ENCODE assay signal across 16 cellular contexts in the genomic region with DNA sequence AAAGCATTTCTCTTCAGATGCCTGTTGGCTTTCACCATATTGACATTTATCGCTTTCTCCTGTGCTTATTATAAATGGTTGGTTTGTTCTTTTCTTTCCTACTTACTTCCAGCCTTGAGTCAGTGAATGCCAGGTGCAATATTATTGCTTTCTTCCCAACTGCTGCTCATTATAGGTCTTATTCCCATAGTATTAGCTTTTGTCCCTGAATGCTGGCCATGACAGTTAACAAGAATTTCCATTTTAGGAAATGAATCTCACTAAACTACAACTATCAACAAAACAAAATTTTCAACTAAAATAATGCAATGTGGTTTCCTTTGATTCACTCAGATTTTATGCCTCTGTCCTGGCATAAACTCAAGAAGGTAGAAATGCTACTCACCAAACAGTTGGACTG.
"Had no signal": no experiment of that assay in that cellular context is flagged by ENCODE, and none has a peak within 500 bp of the region (broad histone marks: within the 10 kb centered on the region; RNA-seq: fewer than 3 reads in every experiment).

No MANE protein-coding gene starts in this region.

- H3K27ac ChIP-seq: ovary, psoas muscle, skin epidermis, thoracic aorta, tibial nerve, upper lobe of right lung, uterus had no signal

- H3K4me3 ChIP-seq: lung, ovary, psoas muscle, skin epidermis, thoracic aorta, tibial nerve, upper lobe of right lung, uterus had no signal

- FAIRE-seq: frontal cortex, kidney had no signal

- DNase-seq: effector CD4-positive, alpha-beta T cell; kidney; natural killer cell; occipital lobe; ovary; psoas muscle; stimulated activated CD4-positive, alpha-beta T cell treated with anti-CD3 and anti-CD28 coated beads, Interleukin-2, amount 100 ng/mL, for 48 hours; stimulated activated naive B cell treated with anti-CD40 and anti-IgM and Interleukin-4, amounts not matched to agents 10 μg/mL and 1 μg/mL and 100 μg/mL, for 72 hours; upper lobe of right lung; uterus had no signal

- H3K27me3 ChIP-seq: dorsolateral prefrontal cortex, ovary, tibial nerve, upper lobe of right lung, uterus had no signal

- H3K4me1 ChIP-seq: psoas muscle, upper lobe of right lung, uterus had no signal

- H3K36me3 ChIP-seq: ovary, thoracic aorta, tibial nerve, upper lobe of right lung had no signal

- H3K9me3 ChIP-seq: ovary, psoas muscle, thoracic aorta, tibial nerve, upper lobe of right lung, uterus had no signal

- ATAC-seq: natural killer cell; stimulated activated naive B cell treated with anti-CD40 and anti-IgM and Interleukin-4, amounts not matched to agents 10 μg/mL and 1 μg/mL and 100 μg/mL, for 72 hours had no signal
